11 cellular contexts compared by ENCODE assay signal in the genomic region with DNA sequence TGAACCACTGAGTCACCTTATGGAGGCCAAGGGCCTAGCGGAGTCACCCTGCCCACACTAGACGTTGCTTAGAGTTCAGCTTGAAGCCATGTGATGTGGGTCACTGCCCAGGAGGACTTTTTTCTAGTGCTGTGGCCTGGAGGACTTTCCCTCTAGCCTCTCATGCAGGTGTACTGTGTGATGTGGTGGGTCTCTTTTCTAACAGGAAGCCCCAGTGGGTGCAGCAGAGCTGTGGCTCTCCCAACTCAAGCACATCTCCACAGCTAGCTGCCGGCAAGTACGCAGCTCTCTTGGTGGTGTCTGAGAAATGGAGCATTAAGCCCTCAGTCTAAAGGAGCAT. TPM values are rescaled to one million over a fixed set of nuclear protein-coding genes. Genes with fewer than 3 reads are reported as not detected.
A peak's percentile ranks its signal among the peaks of the same experiment; 100 is the strongest.
DNase-seq lines count a peak whose midpoint lies in the region; ATAC-seq and TF ChIP-seq lines count a peak whose summit lies in the region.
"Had no signal": no experiment of that assay in that cellular context is flagged by ENCODE, and none has a peak within 500 bp of the region (broad histone marks: within the 10 kb centered on the region; RNA-seq: fewer than 3 reads in every experiment).

No MANE protein-coding gene starts in this region.

- H3K4me3 Mint-ChIP-seq in activated CD8-positive, alpha-beta T cell treated with anti-CD3 and anti-CD28 coated beads for 36 hours, result no peak overlapping the region
- H3K4me3 Mint-ChIP-seq: WTC11 had no signal

- peak overlapping the region; percentile 68 for H3K27ac Mint-ChIP-seq in activated CD8-positive, alpha-beta T cell treated with anti-CD3 and anti-CD28 coated beads for 36 hours
- H3K27ac Mint-ChIP-seq: WTC11 had no signal

- intact Hi-C loops in activated CD8-positive, alpha-beta T cell treated with anti-CD3 and anti-CD28 coated beads for 36 hours (cut with micrococcal nuclease), result no loop called here
- intact Hi-C loops in cardiac septum (cut with DNase I), result no loop called here

- DNase-seq in activated T-cell treated with anti-CD3 and anti-CD28 coated beads, Interleukin-2, amount 50 U/mL, for 1 hour, result peak; percentile 30
- DNase-seq in activated T-cell treated with anti-CD3 and anti-CD28 coated beads for 4 hours, result no peak
- DNase-seq in activated CD8-positive, alpha-beta T cell treated with anti-CD3 and anti-CD28 coated beads for 36 hours, result peak; percentile 66
- peak; percentile 25 for DNase-seq in stimulated activated naive CD8-positive, alpha-beta T cell treated with anti-CD3 and anti-CD28 coated beads, Interleukin-15, Interleukin-2, amounts not matched to agents 100 U/mL and 50 U/mL, for 24 hours
- no peak for DNase-seq in cardiac septum (ENCODE audit: low spot score)
- no peak for DNase-seq in foreskin keratinocyte
- DNase-seq in NCI-H748 (lab: John Stamatoyannopoulos, UW; ENCODE audit: unreplicated experiment), result no peak
- DNase-seq: midbrain had no signal

- peak; percentile 75 for ATAC-seq in HG02884 (IDR thresholded peaks at IDR 0.05; ENCODE audit: unreplicated experiment)
- ATAC-seq in activated CD8-positive, alpha-beta T cell treated with anti-CD3 and anti-CD28 coated beads for 36 hours, result peak; percentile 87
- ATAC-seq in stimulated activated naive CD8-positive, alpha-beta T cell treated with anti-CD3 and anti-CD28 coated beads, Interleukin-15, Interleukin-2, amounts not matched to agents 100 U/mL and 50 U/mL, for 24 hours, result peak; percentile 92
- ATAC-seq in foreskin keratinocyte, result no peak
- ATAC-seq: WTC11 had no signal

- H3K4me1 ChIP-seq in foreskin keratinocyte, result no peaks in the 10 kb centered on the region

- no peaks in the 10 kb centered on the region for H3K36me3 Mint-ChIP-seq in activated CD8-positive, alpha-beta T cell treated with anti-CD3 and anti-CD28 coated beads for 36 hours (ENCODE audit: low read depth)

- no peaks in the 10 kb centered on the region for H3K9me3 Mint-ChIP-seq in activated CD8-positive, alpha-beta T cell treated with anti-CD3 and anti-CD28 coated beads for 36 hours

- H3K27ac ChIP-seq in foreskin keratinocyte, result no peak overlapping the region
- H3K27ac ChIP-seq: cardiac muscle cell had no signal

- no peaks in the 10 kb centered on the region for H3K27me3 ChIP-seq in foreskin keratinocyte
- H3K27me3 ChIP-seq: cardiac muscle cell had no signal

- no peaks in the 10 kb centered on the region for H3K27me3 Mint-ChIP-seq in activated CD8-positive, alpha-beta T cell treated with anti-CD3 and anti-CD28 coated beads for 36 hours

- peaks cover 11% of the 10 kb centered on the region for H3K4me1 Mint-ChIP-seq in activated CD8-positive, alpha-beta T cell treated with anti-CD3 and anti-CD28 coated beads for 36 hours (ENCODE audit: low read depth)

- POLR2A ChIA-PET in activated CD8-positive, alpha-beta T cell treated with anti-CD3 and anti-CD28 coated beads for 36 hours (lab: Charles Lee), result interaction anchor here (1.7 kb wide), 1 partner anchor 14 kb away, joined by 14 read pairs; the partner anchor contains the start of gene POR

- CTCF ChIA-PET in activated CD8-positive, alpha-beta T cell treated with anti-CD3 and anti-CD28 coated beads for 36 hours (lab: Charles Lee), result interaction anchor here (1.2 to 1.5 kb wide), 3 partner anchors 13 to 92 kb away, joined by 3 to 5 read pairs (median 4); no protein-coding TSS in a partner anchor

- TF ChIP-seq CTCF in activated CD8-positive, alpha-beta T cell treated with anti-CD3 and anti-CD28 coated beads for 36 hours (IDR thresholded peaks at IDR 0.05), result no peak
- TF ChIP-seq CTCF in foreskin keratinocyte (conservative IDR thresholded peaks at IDR 0.05), result no peak

RNA-seq across cellular contexts. Expression of gene POR, which starts 13.6 kb away (rescaled TPM):
- 10 to 100 TPM; 22.8 to 25.2 TPM for total RNA-seq in activated CD8-positive, alpha-beta T cell treated with anti-CD3 and anti-CD28 coated beads for 36 hours
- total RNA-seq in cardiac septum (39.7 TPM), foreskin keratinocyte (44.7 and 45.4 TPM in 2 replicates)
- polyA plus RNA-seq in foreskin keratinocyte, result 44.0 and 44.5 TPM in 2 replicates

RNA-seq across cellular contexts. Expression of gene RHBDD2, which starts 49.7 kb away (rescaled TPM):
- total RNA-seq in activated CD8-positive, alpha-beta T cell treated with anti-CD3 and anti-CD28 coated beads for 36 hours, result 10 to 100 TPM; 21.7 to 23.1 TPM
- total RNA-seq in cardiac septum (33.6 TPM), foreskin keratinocyte (26.2 and 30.4 TPM in 2 replicates)
- 37.6 and 47.1 TPM in 2 replicates for polyA plus RNA-seq in foreskin keratinocyte

Comparison
In these comparisons a context has a peak if more than half of its experiments do, and no peak if none do; other contexts are left out.
1. DNase-seq: peak in activated T-cell treated with anti-CD3 and anti-CD28 coated beads, Interleukin-2, amount 50 U/mL, for 1 hour (single experiment), activated CD8-positive, alpha-beta T cell treated with anti-CD3 and anti-CD28 coated beads for 36 hours (single experiment) and stimulated activated naive CD8-positive, alpha-beta T cell treated with anti-CD3 and anti-CD28 coated beads, Interleukin-15, Interleukin-2, amounts not matched to agents 100 U/mL and 50 U/mL, for 24 hours (single experiment); none in activated T-cell treated with anti-CD3 and anti-CD28 coated beads for 4 hours (single experiment), cardiac septum (single experiment), foreskin keratinocyte (0 of 2) and NCI-H748 (single experiment).